Comparison of ENCODE assay signal across 3 cellular contexts in the genomic region with DNA sequence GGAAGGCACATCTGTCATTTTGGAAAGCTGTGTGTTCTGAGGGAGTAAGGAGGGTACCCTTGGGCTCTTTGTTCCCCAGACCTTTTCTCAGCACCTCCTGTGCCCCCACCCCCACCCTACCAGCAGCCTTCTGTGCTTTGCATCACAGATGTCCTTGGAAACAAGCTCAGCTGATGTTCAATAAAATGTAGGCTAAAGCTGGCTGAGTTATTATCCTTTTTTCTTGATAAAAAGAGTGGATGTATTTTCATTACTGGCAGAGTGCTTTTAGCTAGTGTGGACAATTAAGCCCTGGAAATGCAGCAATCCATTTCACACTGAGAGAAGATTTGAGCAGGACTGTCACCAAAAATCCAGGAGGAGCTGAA.
TF ChIP-seq lines count a peak whose summit lies in the region.

No MANE protein-coding gene starts in this region.

TF ChIP-seq in A549, 52 proteins besides CTCF, POLR2A, EP300 and RAD21:
- TF ChIP-seq ZFP36 (IDR thresholded peaks at IDR 0.05; ENCODE audit: borderline replicate concordance, partially characterized antibody) (no peak), EHF (CRISPR knock-in tag; IDR thresholded peaks at IDR 0.05) (no peak), BHLHE40 (IDR thresholded peaks at IDR 0.05; ENCODE audit: low read depth, low read length) (no peak), USF2 (IDR thresholded peaks at IDR 0.05) (no peak), HOXA7 (CRISPR knock-in tag; IDR thresholded peaks at IDR 0.05) (no peak)
- TF ChIP-seq, protein P1, sequence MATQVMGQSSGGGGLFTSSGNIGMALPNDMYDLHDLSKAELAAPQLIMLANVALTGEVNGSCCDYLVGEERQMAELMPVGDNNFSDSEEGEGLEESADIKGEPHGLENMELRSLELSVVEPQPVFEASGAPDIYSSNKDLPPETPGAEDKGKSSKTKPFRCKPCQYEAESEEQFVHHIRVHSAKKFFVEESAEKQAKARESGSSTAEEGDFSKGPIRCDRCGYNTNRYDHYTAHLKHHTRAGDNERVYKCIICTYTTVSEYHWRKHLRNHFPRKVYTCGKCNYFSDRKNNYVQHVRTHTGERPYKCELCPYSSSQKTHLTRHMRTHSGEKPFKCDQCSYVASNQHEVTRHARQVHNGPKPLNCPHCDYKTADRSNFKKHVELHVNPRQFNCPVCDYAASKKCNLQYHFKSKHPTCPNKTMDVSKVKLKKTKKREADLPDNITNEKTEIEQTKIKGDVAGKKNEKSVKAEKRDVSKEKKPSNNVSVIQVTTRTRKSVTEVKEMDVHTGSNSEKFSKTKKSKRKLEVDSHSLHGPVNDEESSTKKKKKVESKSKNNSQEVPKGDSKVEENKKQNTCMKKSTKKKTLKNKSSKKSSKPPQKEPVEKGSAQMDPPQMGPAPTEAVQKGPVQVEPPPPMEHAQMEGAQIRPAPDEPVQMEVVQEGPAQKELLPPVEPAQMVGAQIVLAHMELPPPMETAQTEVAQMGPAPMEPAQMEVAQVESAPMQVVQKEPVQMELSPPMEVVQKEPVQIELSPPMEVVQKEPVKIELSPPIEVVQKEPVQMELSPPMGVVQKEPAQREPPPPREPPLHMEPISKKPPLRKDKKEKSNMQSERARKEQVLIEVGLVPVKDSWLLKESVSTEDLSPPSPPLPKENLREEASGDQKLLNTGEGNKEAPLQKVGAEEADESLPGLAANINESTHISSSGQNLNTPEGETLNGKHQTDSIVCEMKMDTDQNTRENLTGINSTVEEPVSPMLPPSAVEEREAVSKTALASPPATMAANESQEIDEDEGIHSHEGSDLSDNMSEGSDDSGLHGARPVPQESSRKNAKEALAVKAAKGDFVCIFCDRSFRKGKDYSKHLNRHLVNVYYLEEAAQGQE (IDR thresholded peaks at IDR 0.05): no peak

TF ChIP-seq in HCT116, 20 proteins besides CTCF, POLR2A, EP300 and RAD21:
- TF ChIP-seq TCF7L2 (IDR thresholded peaks at IDR 0.05; ENCODE audit: borderline replicate concordance, extremely low read depth, insufficient read depth, insufficient read length) (no peak), SIN3A (IDR thresholded peaks at IDR 0.05; ENCODE audit: low read depth) (no peak), ELF1 (IDR thresholded peaks at IDR 0.05; ENCODE audit: borderline replicate concordance, low read depth) (no peak), CEBPB (IDR thresholded peaks at IDR 0.05; ENCODE audit: low read depth) (no peak), ZFX (IDR thresholded peaks at IDR 0.05) (no peak), SRF (IDR thresholded peaks at IDR 0.05; ENCODE audit: low read depth) (no peak), FOSL1 (IDR thresholded peaks at IDR 0.05; ENCODE audit: low read depth) (no peak), JUND (IDR thresholded peaks at IDR 0.05) (no peak), ZNF274 (IDR thresholded peaks at IDR 0.05; ENCODE audit: low read depth, low read length) (no peak), EZH2 (IDR thresholded peaks at IDR 0.05) (no peak), YY1 (IDR thresholded peaks at IDR 0.05; ENCODE audit: extremely low read depth, insufficient replicate concordance, low read depth, low read length) (no peak), EZH2phosphoT487 (IDR thresholded peaks at IDR 0.05; ENCODE audit: borderline replicate concordance) (no peak), EGR1 (IDR thresholded peaks at IDR 0.05; ENCODE audit: low read depth) (no peak), CBX3 (IDR thresholded peaks at IDR 0.05; ENCODE audit: low read depth) (no peak)
- TF ChIP-seq, protein P2, sequence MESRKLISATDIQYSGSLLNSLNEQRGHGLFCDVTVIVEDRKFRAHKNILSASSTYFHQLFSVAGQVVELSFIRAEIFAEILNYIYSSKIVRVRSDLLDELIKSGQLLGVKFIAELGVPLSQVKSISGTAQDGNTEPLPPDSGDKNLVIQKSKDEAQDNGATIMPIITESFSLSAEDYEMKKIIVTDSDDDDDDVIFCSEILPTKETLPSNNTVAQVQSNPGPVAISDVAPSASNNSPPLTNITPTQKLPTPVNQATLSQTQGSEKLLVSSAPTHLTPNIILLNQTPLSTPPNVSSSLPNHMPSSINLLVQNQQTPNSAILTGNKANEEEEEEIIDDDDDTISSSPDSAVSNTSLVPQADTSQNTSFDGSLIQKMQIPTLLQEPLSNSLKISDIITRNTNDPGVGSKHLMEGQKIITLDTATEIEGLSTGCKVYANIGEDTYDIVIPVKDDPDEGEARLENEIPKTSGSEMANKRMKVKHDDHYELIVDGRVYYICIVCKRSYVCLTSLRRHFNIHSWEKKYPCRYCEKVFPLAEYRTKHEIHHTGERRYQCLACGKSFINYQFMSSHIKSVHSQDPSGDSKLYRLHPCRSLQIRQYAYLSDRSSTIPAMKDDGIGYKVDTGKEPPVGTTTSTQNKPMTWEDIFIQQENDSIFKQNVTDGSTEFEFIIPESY (IDR thresholded peaks at IDR 0.05; ENCODE audit: extremely low read depth, insufficient replicate concordance, low read length): no peak
- TF ChIP-seq, protein P3, sequence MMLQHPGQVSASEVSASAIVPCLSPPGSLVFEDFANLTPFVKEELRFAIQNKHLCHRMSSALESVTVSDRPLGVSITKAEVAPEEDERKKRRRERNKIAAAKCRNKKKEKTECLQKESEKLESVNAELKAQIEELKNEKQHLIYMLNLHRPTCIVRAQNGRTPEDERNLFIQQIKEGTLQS (IDR thresholded peaks at IDR 0.05): no peak
- TF ChIP-seq, protein P1 (IDR thresholded peaks at IDR 0.05; ENCODE audit: low read depth): no peak

TF ChIP-seq in neural cell, 6 proteins besides CTCF, POLR2A, EP300 and RAD21 (continued from another document):
- TF ChIP-seq MXI1 (conservative IDR thresholded peaks at IDR 0.05; ENCODE audit: poor library complexity, severe bottlenecking) (no peak), POLR2AphosphoS5 (IDR thresholded peaks at IDR 0.05) (no peak), EZH2 (IDR thresholded peaks at IDR 0.05; ENCODE audit: borderline replicate concordance, insufficient read depth, low read length, poor library complexity, severe bottlenecking) (no peak), SMC3 (conservative IDR thresholded peaks at IDR 0.05; ENCODE audit: poor library complexity) (no peak)
- TF ChIP-seq, protein P1 (IDR thresholded peaks at IDR 0.05; ENCODE audit: borderline replicate concordance): no peak
TF ChIP-seq in neural cell: peak in this region for 0.
